Comparison of ENCODE assay signal across 1 cellular context in genomic region chr19:17681505-17682125, GRCh38.
A peak's percentile ranks its signal among the peaks of the same experiment; 100 is the strongest.
TF ChIP-seq lines count a peak whose summit lies in the region.

No MANE protein-coding gene starts in this region.

TF ChIP-seq in WTC11, 78 proteins besides CTCF, POLR2A, EP300 and RAD21 (continued from another document):
- TF ChIP-seq AFF4 (CRISPR knock-in tag; IDR thresholded peaks at IDR 0.05; ENCODE audit: borderline replicate concordance) = no peak
- no peak for TF ChIP-seq ZNF396 (CRISPR knock-in tag; IDR thresholded peaks at IDR 0.05; ENCODE audit: borderline replicate concordance)
- TF ChIP-seq HMGA2 (CRISPR knock-in tag; IDR thresholded peaks at IDR 0.05) = no peak
- 0 out of 2 replicates have a peak, but pooled peaks have one; percentile 12 for TF ChIP-seq NFYB (CRISPR knock-in tag; conservative IDR thresholded peaks at IDR 0.05; ENCODE audit: low read depth)
- TF ChIP-seq FOXP4 (CRISPR knock-in tag; IDR thresholded peaks at IDR 0.05) = peak; percentile 79
